In genomic region chr20:57441510-57442154, GRCh38 we compare ENCODE assay signal across 19 cellular contexts. TPM values are rescaled to one million over a fixed set of nuclear protein-coding genes. Genes with fewer than 3 reads are reported as not detected.
A peak's percentile ranks its signal among the peaks of the same experiment; 100 is the strongest.
DNase-seq lines count a peak whose midpoint lies in the region; ATAC-seq, FAIRE-seq and TF ChIP-seq lines count a peak whose summit lies in the region.
"Had no signal": no experiment of that assay in that cellular context is flagged by ENCODE, and none has a peak within 500 bp of the region (broad histone marks: within the 10 kb centered on the region; RNA-seq: fewer than 3 reads in every experiment).

No MANE protein-coding gene starts in this region.

- no peak overlapping the region for H3K4me3 ChIP-seq in breast epithelium
- H3K4me3 ChIP-seq in mammary epithelial cell (replicated peaks in 1 of 3; ENCODE audit: insufficient read depth in 1 of 3, low read depth in 2 of 3, low read length in 3 of 3) = no peak overlapping the region
- H3K4me3 ChIP-seq in kidney (ENCODE audit: low read length in 2 of 2) = no peak overlapping the region
- no peak overlapping the region for H3K4me3 ChIP-seq in prostate gland
- no peak overlapping the region for H3K4me3 ChIP-seq in vagina

- CTCF ChIA-PET in mammary epithelial cell (lab: Charles Lee; ENCODE audit: low non-redundant PET) = no interaction called here
- CTCF ChIA-PET in activated CD4-positive, alpha-beta T cell treated with anti-CD3 and anti-CD28 coated beads for 36 hours (lab: Charles Lee) = interaction anchor here (0.6 kb wide), 1 partner anchor 22 kb away, joined by 3 read pairs; no protein-coding TSS in a partner anchor

- no peaks in the 10 kb centered on the region for H4K20me1 ChIP-seq in mammary epithelial cell (ENCODE audit: insufficient read depth, low read length)

- dilution Hi-C loops in mammary epithelial cell (cut with HindIII; ENCODE audit: low sequenced_read_pairs) = loop anchor here (5.0 kb wide), 1 partner anchor 41 kb away; no protein-coding TSS in a partner anchor

- TF ChIP-seq CTCF in breast epithelium (IDR thresholded peaks at IDR 0.05) (no peak), mammary epithelial cell (conservative IDR thresholded peaks at IDR 0.05 in 1 of 2, IDR thresholded peaks at IDR 0.05 in 1 of 2; ENCODE audit: extremely low read depth in 1 of 2, insufficient read depth in 1 of 2, low read depth in 1 of 2, low read length in 2 of 2) (no peak), kidney (IDR thresholded peaks at IDR 0.05; ENCODE audit: borderline replicate concordance, extremely low read depth, insufficient read depth) (no peak), prostate gland (IDR thresholded peaks at IDR 0.05) (no peak), vagina (IDR thresholded peaks at IDR 0.05) (no peak)

- no peak for ATAC-seq in natural killer cell treated with Interleukin-12 subunit alpha and Interleukin-12 subunit beta and Interleukin-15 and Interleukin-18, amount 100 ng/mL, for 72 hours
- no peak for ATAC-seq in activated CD4-positive, alpha-beta T cell treated with anti-CD3 and anti-CD28 coated beads for 36 hours
- ATAC-seq: activated T-helper 17 cell treated with anti-CD3 and anti-CD28 coated beads, Interleukin-2, amount 50 U/mL, for 72 hours; stimulated activated naive CD8-positive, alpha-beta T cell treated with anti-CD3 and anti-CD28 coated beads, Interleukin-15, amount 100 ng/mL, for 72 hours had no signal

- in situ Hi-C loops in mammary epithelial cell (cut with MboI; ENCODE audit: low sequenced_read_pairs in 2 of 2) = no loop called here

- no peaks in the 10 kb centered on the region for H3K27me3 Mint-ChIP-seq in natural killer cell treated with Interleukin-12 subunit alpha and Interleukin-12 subunit beta and Interleukin-15 and Interleukin-18, amount 100 ng/mL, for 72 hours
- no peaks in the 10 kb centered on the region for H3K27me3 Mint-ChIP-seq in activated CD4-positive, alpha-beta T cell treated with anti-CD3 and anti-CD28 coated beads for 36 hours
- H3K27me3 Mint-ChIP-seq: activated T-helper 17 cell treated with anti-CD3 and anti-CD28 coated beads, Interleukin-2, amount 50 U/mL, for 72 hours; central memory CD8-positive, alpha-beta T cell; stimulated activated naive CD8-positive, alpha-beta T cell treated with anti-CD3 and anti-CD28 coated beads, Interleukin-15, amount 100 ng/mL, for 72 hours had no signal

- H3K4me1 ChIP-seq in breast epithelium (peaks cover 0 to 7% of the 10 kb centered on the region in 2 donors), mammary epithelial cell (ENCODE audit: insufficient read depth, low read length) (peaks cover 4% of the 10 kb centered on the region), kidney (ENCODE audit: control insufficient read depth in 1 of 2, insufficient read depth in 1 of 2, low read depth in 1 of 2, low read length in 2 of 2) (no peaks in the 10 kb centered on the region), prostate gland (replicated peaks) (peaks cover 7% of the 10 kb centered on the region), vagina (peaks cover 19% of the 10 kb centered on the region)
- H3K4me1 ChIP-seq: Caco-2 had no signal

- no peaks in the 10 kb centered on the region for H3K9me3 Mint-ChIP-seq in natural killer cell treated with Interleukin-12 subunit alpha and Interleukin-12 subunit beta and Interleukin-15 and Interleukin-18, amount 100 ng/mL, for 72 hours
- no peaks in the 10 kb centered on the region for H3K9me3 Mint-ChIP-seq in activated CD4-positive, alpha-beta T cell treated with anti-CD3 and anti-CD28 coated beads for 36 hours (ENCODE audit: low read depth)
- H3K9me3 Mint-ChIP-seq: activated T-helper 17 cell treated with anti-CD3 and anti-CD28 coated beads, Interleukin-2, amount 50 U/mL, for 72 hours; central memory CD8-positive, alpha-beta T cell; stimulated activated naive CD8-positive, alpha-beta T cell treated with anti-CD3 and anti-CD28 coated beads, Interleukin-15, amount 100 ng/mL, for 72 hours had no signal

- FAIRE-seq in kidney (lab: Jason Lieb, UNC) = no peak
- FAIRE-seq: A204.1, islet of Langerhans had no signal

- POLR2A ChIA-PET in activated CD4-positive, alpha-beta T cell treated with anti-CD3 and anti-CD28 coated beads for 36 hours (lab: Charles Lee) = no interaction called here

- no peak overlapping the region for H3K27ac Mint-ChIP-seq in natural killer cell treated with Interleukin-12 subunit alpha and Interleukin-12 subunit beta and Interleukin-15 and Interleukin-18, amount 100 ng/mL, for 72 hours
- H3K27ac Mint-ChIP-seq in activated CD4-positive, alpha-beta T cell treated with anti-CD3 and anti-CD28 coated beads for 36 hours = no peak overlapping the region
- H3K27ac Mint-ChIP-seq: activated T-helper 17 cell treated with anti-CD3 and anti-CD28 coated beads, Interleukin-2, amount 50 U/mL, for 72 hours; stimulated activated naive CD8-positive, alpha-beta T cell treated with anti-CD3 and anti-CD28 coated beads, Interleukin-15, amount 100 ng/mL, for 72 hours had no signal

- H3K36me3 Mint-ChIP-seq in natural killer cell treated with Interleukin-12 subunit alpha and Interleukin-12 subunit beta and Interleukin-15 and Interleukin-18, amount 100 ng/mL, for 72 hours = no peaks in the 10 kb centered on the region
- no peaks in the 10 kb centered on the region for H3K36me3 Mint-ChIP-seq in activated CD4-positive, alpha-beta T cell treated with anti-CD3 and anti-CD28 coated beads for 36 hours (ENCODE audit: low read depth)

- no peak overlapping the region for H3K4me2 ChIP-seq in mammary epithelial cell (ENCODE audit: insufficient read depth, low read depth, low read length)

- no peak overlapping the region for H3K4me3 Mint-ChIP-seq in natural killer cell treated with Interleukin-12 subunit alpha and Interleukin-12 subunit beta and Interleukin-15 and Interleukin-18, amount 100 ng/mL, for 72 hours
- no peak overlapping the region for H3K4me3 Mint-ChIP-seq in activated CD4-positive, alpha-beta T cell treated with anti-CD3 and anti-CD28 coated beads for 36 hours
- H3K4me3 Mint-ChIP-seq: activated T-helper 17 cell treated with anti-CD3 and anti-CD28 coated beads, Interleukin-2, amount 50 U/mL, for 72 hours; central memory CD8-positive, alpha-beta T cell; stimulated activated naive CD8-positive, alpha-beta T cell treated with anti-CD3 and anti-CD28 coated beads, Interleukin-15, amount 100 ng/mL, for 72 hours had no signal

- no TSS peak for BruUV-seq in mammary epithelial cell (replicated peaks; lab: Mats Ljungman, UMichigan)

- DNase-seq in breast epithelium (ENCODE audit: low spot score in 2 of 2) (no peak), mammary epithelial cell (no peak), kidney (peak; percentile 51), prostate gland (ENCODE audit: low spot score) (no peak), vagina (ENCODE audit: extremely low spot score in 2 of 2) (no peak), iPS-NIHi7 (ENCODE audit: extremely low spot score) (no peak)
- no peak for DNase-seq in natural killer cell treated with Interleukin-12 subunit alpha and Interleukin-12 subunit beta and Interleukin-15 and Interleukin-18, amount 100 ng/mL, for 72 hours (ENCODE audit: low spot score)
- DNase-seq in activated CD4-positive, alpha-beta T cell treated with anti-CD3 and anti-CD28 coated beads for 36 hours = no peak
- DNase-seq: activated CD4-positive, alpha-beta T cell treated with anti-CD3 and anti-CD28 coated beads, Interleukin-2, amount 50 U/mL, for 1 hour; Caco-2; Kasumi-1; NCI-H2081 treated with DMSO at 0.1 percent for 48 hours; stimulated activated CD4-positive, alpha-beta T cell treated with anti-CD3 and anti-CD28 coated beads, Interleukin-4, amount 100 ng/mL, for 24 hours; stimulated activated naive CD8-positive, alpha-beta T cell treated with anti-CD3 and anti-CD28 coated beads, Interleukin-15, amount 100 ng/mL, for 72 hours; SW 1271 had no signal

- no peak overlapping the region for H2AFZ ChIP-seq in mammary epithelial cell (ENCODE audit: low read depth, low read length)

- H3K27ac ChIP-seq in breast epithelium (peak overlapping the region; percentile 85 to 93), mammary epithelial cell (ENCODE audit: insufficient read depth, low read depth, low read length) (no peak overlapping the region), kidney (ENCODE audit: low read depth in 2 of 2, low read length in 2 of 2) (no peak overlapping the region), prostate gland (peak overlapping the region; percentile 85 to 92), vagina (peak overlapping the region; percentile 81)

- H3K36me3 ChIP-seq in breast epithelium (no peaks in the 10 kb centered on the region), mammary epithelial cell (ENCODE audit: insufficient read depth, low read length) (no peaks in the 10 kb centered on the region), kidney (ENCODE audit: control insufficient read depth in 1 of 2, insufficient read depth in 2 of 2, low read length in 2 of 2) (no peaks in the 10 kb centered on the region), prostate gland (no peaks in the 10 kb centered on the region), vagina (no peaks in the 10 kb centered on the region)

- H3K9me3 ChIP-seq in breast epithelium = no peaks in the 10 kb centered on the region
- H3K9me3 ChIP-seq in mammary epithelial cell (replicated peaks; ENCODE audit: insufficient read depth, low read length) = peaks cover 8% of the 10 kb centered on the region
- peaks cover 0 to 3% of the 10 kb centered on the region in 2 donors for H3K9me3 ChIP-seq in kidney (ENCODE audit: control insufficient read depth in 1 of 2, low read length in 2 of 2)
- H3K9me3 ChIP-seq in prostate gland = no peaks in the 10 kb centered on the region
- no peaks in the 10 kb centered on the region for H3K9me3 ChIP-seq in vagina

- WGBS in mammary epithelial cell (ENCODE audit: low coverage, missing lambda C conversion rate) = 76% methylated on average over 9 of the region's 16 CpGs
- 78% methylated on average over 15 of the region's 16 CpGs for WGBS in prostate gland

- no peaks in the 10 kb centered on the region for H3K79me2 ChIP-seq in mammary epithelial cell (ENCODE audit: insufficient read depth, low read length)

- intact Hi-C loops in breast epithelium (cut with DNase I; ENCODE audit: low total_unique reads) (no loop called here), mammary epithelial cell (cut with micrococcal nuclease) (no loop called here), kidney (cut with DNase I) (no loop called here), prostate gland (cut with DNase I) (loop anchor here (2.0 to 5.0 kb wide), 2 partner anchors 36 to 47 kb away; no protein-coding TSS in a partner anchor), vagina (cut with DNase I) (no loop called here)
- intact Hi-C loops in activated CD4-positive, alpha-beta T cell treated with anti-CD3 and anti-CD28 coated beads for 36 hours (cut with DNase I, micrococcal nuclease) = loop anchor here in 1 of 2 experiments (5.0 kb wide), 1 partner anchor 36 kb away; no protein-coding TSS in a partner anchor

- TF ChIP-seq POLR2A in breast epithelium (IDR thresholded peaks at IDR 0.05) = no peak
- no peak for TF ChIP-seq POLR2A in prostate gland (IDR thresholded peaks at IDR 0.05)
- TF ChIP-seq POLR2A in vagina (IDR thresholded peaks at IDR 0.05) = no peak

- H3K27me3 ChIP-seq in breast epithelium (no peaks in the 10 kb centered on the region), mammary epithelial cell (ENCODE audit: insufficient read depth, low read length) (no peaks in the 10 kb centered on the region), prostate gland (replicated peaks; ENCODE audit: insufficient read depth) (no peaks in the 10 kb centered on the region), vagina (no peaks in the 10 kb centered on the region)

- H3K9ac ChIP-seq in mammary epithelial cell (ENCODE audit: insufficient read depth, low read length) = no peak overlapping the region
- H3K9ac ChIP-seq in kidney (ENCODE audit: low read length in 2 of 2) = no peak overlapping the region

- H3K4me1 Mint-ChIP-seq in natural killer cell treated with Interleukin-12 subunit alpha and Interleukin-12 subunit beta and Interleukin-15 and Interleukin-18, amount 100 ng/mL, for 72 hours (ENCODE audit: low read depth in 2 of 2) = peaks cover 6 to 7% of the 10 kb centered on the region in 2 donors
- H3K4me1 Mint-ChIP-seq in activated CD4-positive, alpha-beta T cell treated with anti-CD3 and anti-CD28 coated beads for 36 hours = peaks cover 2% of the 10 kb centered on the region

RNA-seq across cellular contexts. Expression of gene RBM38, which starts 50.4 kb away (rescaled TPM):
- total RNA-seq in breast epithelium (10 to 100 TPM in 2 of 3 donors, 1 to 10 TPM in 1; 5.1 to 13.5 (median 10.5) TPM), mammary epithelial cell (10 to 100 TPM; 16.2 to 21.2 TPM), kidney (16.8 TPM), prostate gland (100 to 1,000 TPM in 1 of 2 donors, 10 to 100 TPM in 1; 29.9 to 104 TPM), vagina (24.8 TPM)
- polyA plus RNA-seq in mammary epithelial cell (15.4 TPM), kidney (ENCODE audit: insufficient read depth, low read depth, low replicate concordance) (18.0 TPM)
- 5.9 TPM for polyA minus RNA-seq in mammary epithelial cell
- 10 to 100 TPM; 18.3 to 29.2 TPM for total RNA-seq in natural killer cell treated with Interleukin-12 subunit alpha and Interleukin-12 subunit beta and Interleukin-15 and Interleukin-18, amount 100 ng/mL, for 72 hours
- 100 to 1,000 TPM in 1 of 2 experiments, 10 to 100 TPM in 1; 96.5 to 101 TPM for total RNA-seq in activated CD4-positive, alpha-beta T cell treated with anti-CD3 and anti-CD28 coated beads for 36 hours

Comparison
In these comparisons a context has a peak if more than half of its experiments do, and no peak if none do; other contexts are left out.
1. H3K27ac ChIP-seq: peak in breast epithelium (2 of 2), prostate gland (2 of 2) and vagina (single experiment); none in mammary epithelial cell (single experiment) and kidney (0 of 2).